In genomic region chr11:36053314-36053713, GRCh38 we compare ENCODE assay signal across 25 cellular contexts.
"Had no signal": no experiment of that assay in that cellular context is flagged by ENCODE, and none has a peak within 500 bp of the region (broad histone marks: within the 10 kb centered on the region; RNA-seq: fewer than 3 reads in every experiment).

No MANE protein-coding gene starts in this region.

- H3K27me3 ChIP-seq: brain microvascular endothelial cell, SJCRH30 had no signal

- H3K36me3 ChIP-seq: brain microvascular endothelial cell had no signal

- H3K4me3 ChIP-seq: SJCRH30, SK-N-MC had no signal

- H3K4me1 ChIP-seq: SJCRH30 had no signal

- ATAC-seq: activated CD8-positive, alpha-beta memory T cell treated with anti-CD3 and anti-CD28 coated beads, Interleukin-2, amount 10 ng/mL, durations not matched to agents 7 days and 5 days; activated naive CD8-positive, alpha-beta T cell treated with anti-CD3 and anti-CD28 coated beads, Interleukin-2, amount 50 U/mL, for 24 hours; Panc1 had no signal

- DNase-seq: activated CD4-positive, alpha-beta memory T cell treated with anti-CD3 and anti-CD28 coated beads, Interleukin-2, amount 10 ng/mL, durations not matched to agents 7 days and 5 days; activated CD4-positive, alpha-beta T cell treated with anti-CD3 and anti-CD28 coated beads for 1 hour; activated CD4-positive, alpha-beta T cell treated with anti-CD3 and anti-CD28 coated beads for 48 hours; activated CD4-positive, CD25-positive, alpha-beta regulatory T cell; activated CD8-positive, alpha-beta memory T cell treated with anti-CD3 and anti-CD28 coated beads for 24 hours; activated CD8-positive, alpha-beta memory T cell treated with anti-CD3 and anti-CD28 coated beads, Interleukin-2, amount 10 ng/mL, durations not matched to agents 7 days and 5 days; activated CD8-positive, alpha-beta memory T cell treated with anti-CD3 and anti-CD28 coated beads, Interleukin-2, amount 50 U/mL, for 48 hours; activated effector memory CD4-positive, alpha-beta T cell treated with Interleukin-2 at 50 U/mL for 16 hours; activated naive CD4-positive, alpha-beta T cell treated with anti-CD3 and anti-CD28 coated beads, Interleukin-2, amount 10 ng/mL, durations not matched to agents 7 days and 5 days; activated naive CD8-positive, alpha-beta T cell treated with anti-CD3 and anti-CD28 coated beads, Interleukin-2, amount 50 U/mL, for 24 hours; activated T-cell treated with anti-CD3 and anti-CD28 coated beads, Interleukin-2, amount 50 U/mL, for 48 hours; anterior cingulate cortex; brain microvascular endothelial cell; Karpas-422; NCI-H1105; NCI-H1417 treated with DMSO at 0.1 percent for 48 hours; NCI-H2029; NCI-H226; NCI-H524 treated with DMSO at 0.1 percent for 48 hours; SHP77; SJCRH30; T1000; WERI-Rb-1 had no signal

- H3K27ac ChIP-seq: brain microvascular endothelial cell, SJCRH30, SK-N-MC, WERI-Rb-1 had no signal
